26 cellular contexts compared by ENCODE assay signal in the genomic region with DNA sequence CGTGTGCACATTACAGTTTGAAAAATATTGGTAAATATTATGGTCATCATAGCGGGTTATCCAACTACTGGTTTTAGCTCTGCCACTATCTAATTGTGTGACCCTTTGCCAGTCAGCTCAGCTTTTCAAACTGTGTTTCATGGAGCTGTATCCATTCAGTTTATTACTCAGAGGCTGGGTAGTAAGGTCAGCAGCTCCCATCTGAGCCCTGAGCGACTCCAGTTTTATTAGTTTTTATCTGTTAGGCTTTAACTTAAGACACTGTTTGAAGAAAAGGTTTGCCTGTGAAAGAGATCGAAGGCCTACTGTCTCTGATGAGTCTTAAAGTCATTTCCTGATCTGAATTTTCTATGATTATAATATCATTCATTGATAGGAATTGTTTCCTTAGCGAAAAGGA.
"Had no signal": no experiment of that assay in that cellular context is flagged by ENCODE, and none has a peak within 500 bp of the region (broad histone marks: within the 10 kb centered on the region; RNA-seq: fewer than 3 reads in every experiment).

No MANE protein-coding gene starts in this region.

- H3K9me3 ChIP-seq: stomach, suprapubic skin, testis, thoracic aorta, thyroid gland, tibial artery, tibial nerve, transverse colon, upper lobe of left lung, upper lobe of right lung, vagina had no signal

- H3K36me3 ChIP-seq: stomach, suprapubic skin, thoracic aorta, thyroid gland, tibial artery, tibial nerve, transverse colon, upper lobe of left lung, upper lobe of right lung, vagina had no signal

- H3K27ac ChIP-seq: stomach, suprapubic skin, testis, thoracic aorta, thyroid gland, tibial artery, tibial nerve, transverse colon, upper lobe of left lung, upper lobe of right lung, vagina had no signal

- FAIRE-seq: urothelium cell line had no signal

- DNase-seq: stimulated activated CD4-positive, alpha-beta T cell treated with anti-CD3 and anti-CD28 coated beads, Interleukin-2, amount 100 ng/mL, for 24 hours; stimulated activated CD4-positive, alpha-beta T cell treated with anti-CD3 and anti-CD28 coated beads, Interleukin-2, amount 100 ng/mL, for 48 hours; stimulated activated CD4-positive, alpha-beta T cell treated with anti-CD3 and anti-CD28 coated beads, Interleukin-4, amount 100 ng/mL, for 1 hour; stimulated activated CD4-positive, alpha-beta T cell treated with anti-CD3 and anti-CD28 coated beads, Interleukin-4, amount 100 ng/mL, for 24 hours; stimulated activated CD4-positive, alpha-beta T cell treated with anti-CD3 and anti-CD28 coated beads, Interleukin-4, amount 100 ng/mL, for 4 hours; stimulated activated CD8-positive, alpha-beta memory T cell treated with anti-CD3 and anti-CD28 coated beads, Interleukin-4, amount 100 ng/mL, for 48 hours; stimulated activated naive B cell treated with anti-CD40 and anti-IgM and Interleukin-4, amounts not matched to agents 10 μg/mL and 1 μg/mL and 100 μg/mL, for 72 hours; stimulated activated naive CD4-positive, alpha-beta T cell; stimulated activated naive CD4-positive, alpha-beta T cell treated with Interleukin-2 at 50 U/mL for 16 hours; stimulated activated naive CD8-positive, alpha-beta T cell treated with anti-CD3 and anti-CD28 coated beads, Interleukin-15, amount 100 ng/mL, for 72 hours; stimulated activated naive CD8-positive, alpha-beta T cell treated with anti-CD3 and anti-CD28 coated beads, Interleukin-15, Interleukin-2, amounts not matched to agents 100 U/mL and 50 U/mL, for 24 hours; stomach; testis; thyroid gland; tibial artery; transverse colon; trophoblast cell; upper lobe of left lung; upper lobe of right lung had no signal

- H3K4me3 ChIP-seq: stomach, suprapubic skin, testis, thoracic aorta, thyroid gland, tibial artery, tibial nerve, transverse colon, upper lobe of left lung, upper lobe of right lung, vagina had no signal

- H3K4me1 ChIP-seq: stomach, suprapubic skin, testis, thyroid gland, tibial artery, tibial nerve, upper lobe of left lung, upper lobe of right lung, vagina had no signal

- H3K27me3 ChIP-seq: stomach, suprapubic skin, testis, thyroid gland, tibial artery, tibial nerve, transverse colon, upper lobe of left lung, upper lobe of right lung, vagina had no signal

- ATAC-seq: stimulated activated effector memory CD8-positive, alpha-beta T cell treated with anti-CD3 and anti-CD28 coated beads, Interleukin-12 subunit alpha, Interleukin-12 subunit beta, amount 100 ng/mL, for 72 hours; stimulated activated memory B cell treated with anti-CD40 and anti-IgM and Interleukin-4, amounts not matched to agents 10 μg/mL and 1 μg/mL and 100 μg/mL, for 72 hours; stimulated activated naive B cell treated with anti-CD40 and anti-IgM and Interleukin-4, amounts not matched to agents 10 μg/mL and 1 μg/mL and 100 μg/mL, for 72 hours; stimulated activated naive CD8-positive, alpha-beta T cell treated with anti-CD3 and anti-CD28 coated beads, Interleukin-15, amount 100 ng/mL, for 72 hours; stimulated activated naive CD8-positive, alpha-beta T cell treated with anti-CD3 and anti-CD28 coated beads, Interleukin-15, Interleukin-2, amounts not matched to agents 100 U/mL and 50 U/mL, for 24 hours; upper lobe of right lung had no signal
